ENCODE assay signal across 8 cellular contexts in the genomic region with DNA sequence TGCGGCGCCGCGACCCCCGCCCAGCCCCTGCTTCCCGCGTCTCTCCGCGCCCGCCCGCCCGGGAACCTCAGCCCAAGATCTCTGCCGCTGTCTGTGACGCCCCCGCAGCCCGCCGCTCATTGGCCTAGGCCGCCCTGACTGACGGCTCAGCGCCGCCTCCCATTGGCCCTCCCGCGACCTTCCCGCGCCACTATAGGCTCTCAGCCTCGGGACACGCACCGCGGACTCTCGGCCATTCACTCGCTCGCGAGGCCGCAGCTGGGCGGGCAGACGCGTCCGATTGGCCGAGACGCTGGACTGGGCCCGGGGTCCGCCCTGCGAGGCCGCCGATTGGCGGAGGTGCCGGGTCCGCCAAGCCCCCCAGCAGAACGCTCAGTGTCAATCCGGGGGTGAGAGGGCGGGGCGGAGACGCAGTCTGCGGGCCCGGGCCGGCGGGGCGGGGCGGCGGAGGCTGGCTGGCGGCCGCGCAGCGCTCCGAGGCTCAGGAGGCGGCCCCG. TPM values are rescaled to one million over a fixed set of nuclear protein-coding genes. Genes with fewer than 3 reads are reported as not detected.
DNase-seq lines count a peak whose midpoint lies in the region; ATAC-seq and TF ChIP-seq lines count a peak whose summit lies in the region.

Gene PRKACA (minus strand): TSS at position 95 of the 497 bp plus-strand sequence. CDS start 215 bp downstream, outside the sequence.

- H3K9me3 ChIP-seq in left lung = no peaks in the 10 kb centered on the region

- peak; percentile 84 for ATAC-seq in GM19455 (IDR thresholded peaks at IDR 0.05; ENCODE audit: unreplicated experiment)
- peak; percentile 92 for ATAC-seq in left lung

- peak within 1 kb of the TSS; percentile 99 for H3K27ac ChIP-seq in left lung

- peak within 1 kb of the TSS; percentile 74 to 87 for H3K4me3 ChIP-seq in left lung

- DNase-seq in CD1c-positive myeloid dendritic cell (ENCODE audit: extremely low spot score) = peak; percentile 99
- peak; percentile 99 for DNase-seq in HK-2 (ENCODE audit: unreplicated experiment)
- peak; percentile 97 for DNase-seq in NCI-H82 treated with DMSO at 0.1 percent for 48 hours (lab: John Stamatoyannopoulos, UW; ENCODE audit: unreplicated experiment)
- peak; percentile 96 to 98 for DNase-seq in activated CD4-positive, alpha-beta T cell treated with anti-CD3 and anti-CD28 coated beads, Interleukin-2, amount 50 U/mL, for 48 hours
- peak; percentile 99 for DNase-seq in dermis blood vessel endothelial cell
- DNase-seq in left lung = peak; percentile 99 to 100
- DNase-seq in stimulated activated CD4-positive, alpha-beta T cell treated with anti-CD3 and anti-CD28 coated beads, Interleukin-2, amount 100 ng/mL, for 4 hours (ENCODE audit: low read depth) = peak; percentile 99

- no peaks in the 10 kb centered on the region for H3K27me3 ChIP-seq in left lung

- intact Hi-C loops in left lung (cut with DNase I) = no loop called here

- no peak for TF ChIP-seq CTCF in left lung (IDR thresholded peaks at IDR 0.05)

- peaks cover 33 to 65% of the 10 kb centered on the region in 2 donors for H3K4me1 ChIP-seq in left lung

- H3K36me3 ChIP-seq in left lung = no peaks in the 10 kb centered on the region

RNA-seq across cellular contexts. Expression of gene PRKACA, which starts in this region (rescaled TPM):
- total RNA-seq in dermis blood vessel endothelial cell (42.7 and 92.6 TPM in 2 replicates), left lung (100 to 1,000 TPM in 1 of 2 donors, 10 to 100 TPM in 1; 81.5 to 118 TPM)

Comparison
In these comparisons a context has a peak if more than half of its experiments do, and no peak if none do; other contexts are left out.
1. Peak in every context shown above with its lines: DNase-seq, ATAC-seq, H3K4me3 ChIP-seq and H3K27ac ChIP-seq.